ENCODE assay signal across 21 cellular contexts in genomic region chr3:140497331-140497730, GRCh38.
DNase-seq lines count a peak whose midpoint lies in the region; ATAC-seq and TF ChIP-seq lines count a peak whose summit lies in the region.
"Had no signal": no experiment of that assay in that cellular context is flagged by ENCODE, and none has a peak within 500 bp of the region (broad histone marks: within the 10 kb centered on the region; RNA-seq: fewer than 3 reads in every experiment).

No MANE protein-coding gene starts in this region.

- H3K23ac ChIP-seq in trophoblast cell (ENCODE audit: low read length): no peak overlapping the region

- H3K27ac Mint-ChIP-seq in endodermal cell: no peak overlapping the region
- no peak overlapping the region for H3K27ac Mint-ChIP-seq in activated CD4-positive, alpha-beta T cell treated with anti-CD3 and anti-CD28 coated beads for 36 hours
- H3K27ac Mint-ChIP-seq: B cell; CD4-positive, CD25-positive, alpha-beta regulatory T cell; CD8-positive, alpha-beta T cell; HFFc6 had no signal

- no peak overlapping the region for H2AFZ ChIP-seq in trophoblast cell (ENCODE audit: insufficient read depth, low read length, poor library complexity)
- H2AFZ ChIP-seq: GM23248 had no signal

- no peak overlapping the region for H3K18ac ChIP-seq in trophoblast cell (ENCODE audit: low read length)

- no peaks in the 10 kb centered on the region for H3K4me1 ChIP-seq in endodermal cell (ENCODE audit: control insufficient read depth, insufficient read depth, low read length)
- H3K4me1 ChIP-seq in trophoblast cell (ENCODE audit: control insufficient read depth in 1 of 2, insufficient read depth in 2 of 2, low read length in 2 of 2): peaks cover 0 to 2% of the 10 kb centered on the region in 2 experiments
- H3K4me1 ChIP-seq: BLaER1, Caco-2, HAP-1 had no signal

- DNase-seq in Daoy (ENCODE audit: low read depth) (peak; percentile 63), RPMI7951 (ENCODE audit: low read depth) (peak; percentile 23), endodermal cell (peak; percentile 51), trophoblast cell (no peak)
- no peak for DNase-seq in activated CD4-positive, alpha-beta T cell treated with anti-CD3 and anti-CD28 coated beads for 36 hours
- DNase-seq in activated naive CD4-positive, alpha-beta T cell treated with Interleukin-2 at 50 U/mL for 16 hours: no peak
- DNase-seq: Caco-2; CD4-positive, CD25-positive, alpha-beta regulatory T cell; CD8-positive, alpha-beta T cell; DMS153; DND-41; EL; GF-D8; GM23248; HFFc6 had no signal

- no peaks in the 10 kb centered on the region for H3K9me3 Mint-ChIP-seq in endodermal cell
- no peaks in the 10 kb centered on the region for H3K9me3 Mint-ChIP-seq in activated CD4-positive, alpha-beta T cell treated with anti-CD3 and anti-CD28 coated beads for 36 hours (ENCODE audit: low read depth)
- H3K9me3 Mint-ChIP-seq: CD8-positive, alpha-beta T cell had no signal

- H3K14ac ChIP-seq in trophoblast cell (ENCODE audit: low read length): no peak overlapping the region

- no peak overlapping the region for H3K27ac ChIP-seq in endodermal cell (ENCODE audit: low read depth, low read length)
- H3K27ac ChIP-seq in trophoblast cell (ENCODE audit: low read depth, low read length): no peak overlapping the region
- H3K27ac ChIP-seq: 22Rv1, BLaER1, C4-2B, GM23248 had no signal

- peak; percentile 40 for TF ChIP-seq CTCF in endodermal cell (conservative IDR thresholded peaks at IDR 0.05)

- H3K27me3 ChIP-seq in endodermal cell (ENCODE audit: control insufficient read depth, insufficient read depth, low read length, poor library complexity, severe bottlenecking) (no peaks in the 10 kb centered on the region), trophoblast cell (ENCODE audit: insufficient read depth, low read length) (no peaks in the 10 kb centered on the region)
- H3K27me3 ChIP-seq: BLaER1 had no signal

- H3K79me1 ChIP-seq in trophoblast cell (ENCODE audit: low read length): no peaks in the 10 kb centered on the region

- POLR2A ChIA-PET in activated CD4-positive, alpha-beta T cell treated with anti-CD3 and anti-CD28 coated beads for 36 hours (lab: Charles Lee): no interaction called here

- H3K36me3 ChIP-seq in endodermal cell (ENCODE audit: control insufficient read depth, insufficient read depth, low read length): no peaks in the 10 kb centered on the region
- no peaks in the 10 kb centered on the region for H3K36me3 ChIP-seq in trophoblast cell (ENCODE audit: control insufficient read depth in 1 of 2, insufficient read depth in 2 of 2, low read length in 2 of 2)
- H3K36me3 ChIP-seq: BLaER1, HAP-1 had no signal

- H3K9me3 ChIP-seq in endodermal cell (ENCODE audit: control insufficient read depth, low read length): no peaks in the 10 kb centered on the region
- no peaks in the 10 kb centered on the region for H3K9me3 ChIP-seq in trophoblast cell (ENCODE audit: insufficient read depth, low read depth, low read length)
- H3K9me3 ChIP-seq: BLaER1, Caco-2, HAP-1 had no signal

- H3K36me3 Mint-ChIP-seq in endodermal cell (ENCODE audit: low read depth): no peaks in the 10 kb centered on the region
- no peaks in the 10 kb centered on the region for H3K36me3 Mint-ChIP-seq in activated CD4-positive, alpha-beta T cell treated with anti-CD3 and anti-CD28 coated beads for 36 hours (ENCODE audit: low read depth)
- H3K36me3 Mint-ChIP-seq: CD4-positive, CD25-positive, alpha-beta regulatory T cell; CD8-positive, alpha-beta T cell had no signal

- H3K4ac ChIP-seq in trophoblast cell (ENCODE audit: low read depth, low read length): no peak overlapping the region

- intact Hi-C loops in activated CD4-positive, alpha-beta T cell treated with anti-CD3 and anti-CD28 coated beads for 36 hours (cut with DNase I, micrococcal nuclease): no loop called here

- H3K4me3 Mint-ChIP-seq in endodermal cell: no peak overlapping the region
- no peak overlapping the region for H3K4me3 Mint-ChIP-seq in activated CD4-positive, alpha-beta T cell treated with anti-CD3 and anti-CD28 coated beads for 36 hours
- H3K4me3 Mint-ChIP-seq: B cell; CD4-positive, CD25-positive, alpha-beta regulatory T cell; CD8-positive, alpha-beta T cell; HFFc6 had no signal

- H3K4me1 Mint-ChIP-seq in endodermal cell: peaks cover 2% of the 10 kb centered on the region
- H3K4me1 Mint-ChIP-seq in activated CD4-positive, alpha-beta T cell treated with anti-CD3 and anti-CD28 coated beads for 36 hours: no peaks in the 10 kb centered on the region
- H3K4me1 Mint-ChIP-seq: B cell; CD4-positive, CD25-positive, alpha-beta regulatory T cell had no signal

- no peak overlapping the region for H3K4me2 ChIP-seq in trophoblast cell (ENCODE audit: low read length)
- H3K4me2 ChIP-seq: BLaER1 had no signal

- no peak overlapping the region for H4K8ac ChIP-seq in trophoblast cell (ENCODE audit: low read depth, low read length)

- H2BK5ac ChIP-seq in trophoblast cell (ENCODE audit: low read depth, low read length, poor library complexity): no peak overlapping the region

- CTCF ChIA-PET in activated CD4-positive, alpha-beta T cell treated with anti-CD3 and anti-CD28 coated beads for 36 hours (lab: Charles Lee): interaction anchor here (0.7 kb wide), 1 partner anchor 984 kb away, joined by 4 read pairs; no protein-coding TSS in a partner anchor

- no peak for ATAC-seq in activated CD4-positive, alpha-beta T cell treated with anti-CD3 and anti-CD28 coated beads for 36 hours
- ATAC-seq in GM18520 (IDR thresholded peaks at IDR 0.05; ENCODE audit: unreplicated experiment): no peak
- ATAC-seq: CD8-positive, alpha-beta T cell had no signal

- peaks cover 10% of the 10 kb centered on the region for H3K27me3 Mint-ChIP-seq in endodermal cell (ENCODE audit: insufficient read depth)
- H3K27me3 Mint-ChIP-seq in activated CD4-positive, alpha-beta T cell treated with anti-CD3 and anti-CD28 coated beads for 36 hours: no peaks in the 10 kb centered on the region
- H3K27me3 Mint-ChIP-seq: CD4-positive, CD25-positive, alpha-beta regulatory T cell had no signal

- 88 to 94% methylated on average over 8 to 11 of the region's 11 CpGs for WGBS in endodermal cell (ENCODE audit: insufficient coverage in 1 of 2, insufficient read length in 1 of 2), 2 experiments
- no CpG with 5 or more reads among the region's 11 CpGs for WGBS in trophoblast cell (ENCODE audit: extremely low coverage, insufficient coverage, insufficient read length)

- peak overlapping the region; percentile 9 for H2BK12ac ChIP-seq in trophoblast cell (ENCODE audit: low read length)

- H4K12ac ChIP-seq in trophoblast cell (ENCODE audit: low read depth, low read length): no peak overlapping the region

- H2AK5ac ChIP-seq in trophoblast cell (ENCODE audit: low read length): no peak overlapping the region

- H3K4me3 ChIP-seq in endodermal cell (ENCODE audit: low read length): no peak overlapping the region
- H3K4me3 ChIP-seq in trophoblast cell (ENCODE audit: low read depth, low read length): no peak overlapping the region
- H3K4me3 ChIP-seq: BLaER1, GM23248, HAP-1 had no signal

- H2BK120ac ChIP-seq in trophoblast cell (ENCODE audit: insufficient read depth, low read length, poor library complexity): no peak overlapping the region

- no peak overlapping the region for H4K91ac ChIP-seq in trophoblast cell (ENCODE audit: low read depth, low read length)

- H3K79me2 ChIP-seq in trophoblast cell (ENCODE audit: control insufficient read depth, insufficient read depth, low read length, poor library complexity): no peaks in the 10 kb centered on the region

- H3K9ac ChIP-seq in endodermal cell (ENCODE audit: extremely low read depth, low read length, poor library complexity, severe bottlenecking) (no peak overlapping the region), trophoblast cell (ENCODE audit: low read length) (no peak overlapping the region)
- H3K9ac ChIP-seq: BLaER1, GM23248 had no signal

Comparison
In these comparisons a context has a peak if more than half of its experiments do, and no peak if none do; other contexts are left out.
1. DNase-seq: peak in Daoy (single experiment), RPMI7951 (single experiment) and endodermal cell (single experiment); none in trophoblast cell (0 of 2), activated CD4-positive, alpha-beta T cell treated with anti-CD3 and anti-CD28 coated beads for 36 hours (single experiment) and activated naive CD4-positive, alpha-beta T cell treated with Interleukin-2 at 50 U/mL for 16 hours (single experiment).